ENCODE assay signal across 24 cellular contexts in the genomic region with DNA sequence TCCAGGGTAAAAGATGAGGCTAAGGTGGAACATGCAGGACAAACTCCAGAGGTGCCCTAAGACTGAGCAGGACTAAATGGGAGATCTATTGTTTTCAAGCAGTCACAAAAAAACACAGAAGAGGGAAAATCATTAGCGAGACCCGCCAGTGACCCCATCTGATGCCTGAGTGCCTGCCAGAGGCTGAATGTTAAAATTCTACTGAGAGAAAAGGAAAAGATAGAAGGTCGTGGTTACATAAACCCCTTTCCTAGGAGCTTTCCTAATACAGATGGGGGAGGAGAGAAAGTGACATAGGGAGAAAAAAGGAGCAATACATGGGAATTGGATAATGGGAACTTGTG.
DNase-seq lines count a peak whose midpoint lies in the region; ATAC-seq, FAIRE-seq and TF ChIP-seq lines count a peak whose summit lies in the region.
"Had no signal": no experiment of that assay in that cellular context is flagged by ENCODE, and none has a peak within 500 bp of the region (broad histone marks: within the 10 kb centered on the region; RNA-seq: fewer than 3 reads in every experiment).

No MANE protein-coding gene starts in this region.

- no peak for TF ChIP-seq EP300 in neural cell (conservative IDR thresholded peaks at IDR 0.05; ENCODE audit: poor library complexity, severe bottlenecking)
- no peak for TF ChIP-seq EP300 in upper lobe of left lung (IDR thresholded peaks at IDR 0.05)

- TF ChIP-seq CTCF in neural cell (IDR thresholded peaks at IDR 0.05; ENCODE audit: poor library complexity, severe bottlenecking) (no peak), upper lobe of left lung (IDR thresholded peaks at IDR 0.05) (no peak)

- peaks cover 0 to 11% (median 0%) of the 10 kb centered on the region in 11 experiments; a peak in 8 of 22 replicates for H3K9me3 ChIP-seq in BLaER1 treated with 17β-estradiol and CSF1 and Interleukin-3, amounts not matched to agents 10 nM and 100 nM (replicated peaks in 1 of 11)
- H3K9me3 ChIP-seq in neural cell (ENCODE audit: low read length) (no peaks in the 10 kb centered on the region), upper lobe of left lung (no peaks in the 10 kb centered on the region), SJCRH30 (replicated peaks) (no peaks in the 10 kb centered on the region)
- H3K9me3 ChIP-seq: A549, BE2C, Caco-2 had no signal

- peak overlapping the region in 7 of 11 experiments; percentile 26 to 57 (median 52); a peak in 11 of 22 replicates for H3K4me2 ChIP-seq in BLaER1 treated with 17β-estradiol and CSF1 and Interleukin-3, amounts not matched to agents 10 nM and 100 nM
- H3K4me2 ChIP-seq in neural cell (ENCODE audit: low read length): no peak overlapping the region
- H3K4me2 ChIP-seq: A549 had no signal

- DNase-seq in RCC 7860 (ENCODE audit: low spot score) (peak; percentile 18), iPS-NIHi7 (ENCODE audit: extremely low spot score) (peak; percentile 13), upper lobe of left lung (no peak), SJCRH30 (no peak), NCI-H1436 treated with DMSO at 0.1 percent for 48 hours (lab: John Stamatoyannopoulos, UW) (no peak), activated gamma-delta T cell (lab: John Stamatoyannopoulos, UW) (no peak)
- DNase-seq: BE2C; Caco-2; CD4-positive, alpha-beta T cell; DND-41; KBM-7; MM.1S; NCI-H1048; NCI-H1417 treated with DMSO at 0.1 percent for 48 hours; NCI-H2029; NCI-H2171; NCI-H524; NCI-H82 had no signal

- peak; percentile 81 for FAIRE-seq in RCC 7860 (lab: Jason Lieb, UNC)
- FAIRE-seq: A549, GM12891, H54 had no signal

- H3F3A ChIP-seq in neural cell (ENCODE audit: insufficient read depth, low read length, poor library complexity, severe bottlenecking): no peaks in the 10 kb centered on the region

- TF ChIP-seq POLR2A in upper lobe of left lung (IDR thresholded peaks at IDR 0.05): no peak

- H2AFZ ChIP-seq in neural cell (ENCODE audit: low read depth, low read length): no peak overlapping the region

- H3K27ac ChIP-seq in BLaER1 treated with 17β-estradiol and CSF1 and Interleukin-3, amounts not matched to agents 10 nM and 100 nM: no peak overlapping the region
- H3K27ac ChIP-seq in neural cell (ENCODE audit: low read length) (peak overlapping the region; percentile 5), upper lobe of left lung (no peak overlapping the region), SJCRH30 (no peak overlapping the region)
- H3K27ac ChIP-seq: A549 had no signal

- TF ChIP-seq RAD21 in neural cell (conservative IDR thresholded peaks at IDR 0.05): no peak

- no peak overlapping the region for H3K9ac ChIP-seq in BLaER1 treated with 17β-estradiol and CSF1 and Interleukin-3, amounts not matched to agents 10 nM and 100 nM
- no peak overlapping the region for H3K9ac ChIP-seq in neural cell (ENCODE audit: low read length)

- H3K4me1 ChIP-seq in BLaER1 treated with 17β-estradiol and CSF1 and Interleukin-3, amounts not matched to agents 10 nM and 100 nM: peaks cover 0 to 11% (median 8%) of the 10 kb centered on the region in 10 experiments; a peak in 13 of 20 replicates
- H3K4me1 ChIP-seq in upper lobe of left lung (no peaks in the 10 kb centered on the region), SJCRH30 (no peaks in the 10 kb centered on the region)
- H3K4me1 ChIP-seq: A549, BE2C, Caco-2 had no signal

- H3K4me3 ChIP-seq in BLaER1 treated with 17β-estradiol and CSF1 and Interleukin-3, amounts not matched to agents 10 nM and 100 nM: no peak overlapping the region
- H3K4me3 ChIP-seq in neural cell (ENCODE audit: low read length): no peak overlapping the region
- no peak overlapping the region for H3K4me3 ChIP-seq in upper lobe of left lung
- H3K4me3 ChIP-seq in SJCRH30: no peak overlapping the region
- H3K4me3 ChIP-seq: A549 had no signal

- ATAC-seq in upper lobe of left lung (ENCODE audit: low FRiP score in 2 of 2): no peak
- ATAC-seq: A549, Panc1 had no signal

- no peaks in the 10 kb centered on the region for H3K79me2 ChIP-seq in neural cell (replicated peaks; ENCODE audit: insufficient read depth, low read length)

- WGBS in upper lobe of left lung, 2 donors: 25 to 33% methylated on average over 3 of the region's 3 CpGs

- H3K36me3 ChIP-seq in BLaER1 treated with 17β-estradiol and CSF1 and Interleukin-3, amounts not matched to agents 10 nM and 100 nM: no peaks in the 10 kb centered on the region
- H3K36me3 ChIP-seq in neural cell (ENCODE audit: insufficient read depth, low read length): no peaks in the 10 kb centered on the region
- no peaks in the 10 kb centered on the region for H3K36me3 ChIP-seq in upper lobe of left lung
- H3K36me3 ChIP-seq in SJCRH30: no peaks in the 10 kb centered on the region
- H3K36me3 ChIP-seq: BE2C had no signal

- H3K9me2 ChIP-seq in neural cell (ENCODE audit: insufficient read depth, low read length): no peaks in the 10 kb centered on the region

- no peaks in the 10 kb centered on the region for H4K20me1 ChIP-seq in BLaER1 treated with 17β-estradiol and CSF1 and Interleukin-3, amounts not matched to agents 10 nM and 100 nM
- H4K20me1 ChIP-seq in neural cell (ENCODE audit: insufficient read depth): no peaks in the 10 kb centered on the region

- no peaks in the 10 kb centered on the region for H3K27me3 ChIP-seq in BLaER1 treated with 17β-estradiol and CSF1 and Interleukin-3, amounts not matched to agents 10 nM and 100 nM
- H3K27me3 ChIP-seq in neural cell (ENCODE audit: insufficient read depth, low read depth, low read length) (no peaks in the 10 kb centered on the region), upper lobe of left lung (no peaks in the 10 kb centered on the region), SJCRH30 (no peaks in the 10 kb centered on the region)
- H3K27me3 ChIP-seq: BE2C had no signal

TF ChIP-seq in neural cell, 6 proteins besides CTCF, POLR2A, EP300 and RAD21:
- TF ChIP-seq MXI1 (conservative IDR thresholded peaks at IDR 0.05; ENCODE audit: poor library complexity, severe bottlenecking) (no peak), POLR2AphosphoS5 (IDR thresholded peaks at IDR 0.05) (no peak), TAF1 (IDR thresholded peaks at IDR 0.05; ENCODE audit: low read depth) (no peak), EZH2 (IDR thresholded peaks at IDR 0.05; ENCODE audit: borderline replicate concordance, insufficient read depth, low read length, poor library complexity, severe bottlenecking) (no peak), SMC3 (conservative IDR thresholded peaks at IDR 0.05; ENCODE audit: poor library complexity) (no peak)
- TF ChIP-seq, protein P1, sequence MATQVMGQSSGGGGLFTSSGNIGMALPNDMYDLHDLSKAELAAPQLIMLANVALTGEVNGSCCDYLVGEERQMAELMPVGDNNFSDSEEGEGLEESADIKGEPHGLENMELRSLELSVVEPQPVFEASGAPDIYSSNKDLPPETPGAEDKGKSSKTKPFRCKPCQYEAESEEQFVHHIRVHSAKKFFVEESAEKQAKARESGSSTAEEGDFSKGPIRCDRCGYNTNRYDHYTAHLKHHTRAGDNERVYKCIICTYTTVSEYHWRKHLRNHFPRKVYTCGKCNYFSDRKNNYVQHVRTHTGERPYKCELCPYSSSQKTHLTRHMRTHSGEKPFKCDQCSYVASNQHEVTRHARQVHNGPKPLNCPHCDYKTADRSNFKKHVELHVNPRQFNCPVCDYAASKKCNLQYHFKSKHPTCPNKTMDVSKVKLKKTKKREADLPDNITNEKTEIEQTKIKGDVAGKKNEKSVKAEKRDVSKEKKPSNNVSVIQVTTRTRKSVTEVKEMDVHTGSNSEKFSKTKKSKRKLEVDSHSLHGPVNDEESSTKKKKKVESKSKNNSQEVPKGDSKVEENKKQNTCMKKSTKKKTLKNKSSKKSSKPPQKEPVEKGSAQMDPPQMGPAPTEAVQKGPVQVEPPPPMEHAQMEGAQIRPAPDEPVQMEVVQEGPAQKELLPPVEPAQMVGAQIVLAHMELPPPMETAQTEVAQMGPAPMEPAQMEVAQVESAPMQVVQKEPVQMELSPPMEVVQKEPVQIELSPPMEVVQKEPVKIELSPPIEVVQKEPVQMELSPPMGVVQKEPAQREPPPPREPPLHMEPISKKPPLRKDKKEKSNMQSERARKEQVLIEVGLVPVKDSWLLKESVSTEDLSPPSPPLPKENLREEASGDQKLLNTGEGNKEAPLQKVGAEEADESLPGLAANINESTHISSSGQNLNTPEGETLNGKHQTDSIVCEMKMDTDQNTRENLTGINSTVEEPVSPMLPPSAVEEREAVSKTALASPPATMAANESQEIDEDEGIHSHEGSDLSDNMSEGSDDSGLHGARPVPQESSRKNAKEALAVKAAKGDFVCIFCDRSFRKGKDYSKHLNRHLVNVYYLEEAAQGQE (IDR thresholded peaks at IDR 0.05; ENCODE audit: borderline replicate concordance): no peak
TF ChIP-seq in neural cell: peak in this region for 0.

Comparison
In these comparisons a context has a peak if more than half of its experiments do, and no peak if none do; other contexts are left out.
1. DNase-seq: peak in RCC 7860 (single experiment) and iPS-NIHi7 (single experiment); none in upper lobe of left lung (0 of 2), SJCRH30 (0 of 2), NCI-H1436 treated with DMSO at 0.1 percent for 48 hours (single experiment) and activated gamma-delta T cell (single experiment).